In genomic region chr13:30601836-30602235, GRCh38 we compare ENCODE assay signal across 15 cellular contexts. TPM values are rescaled to one million over a fixed set of nuclear protein-coding genes. Genes with fewer than 3 reads are reported as not detected.
A peak's percentile ranks its signal among the peaks of the same experiment; 100 is the strongest.
DNase-seq lines count a peak whose midpoint lies in the region; ATAC-seq and TF ChIP-seq lines count a peak whose summit lies in the region.
"Had no signal": no experiment of that assay in that cellular context is flagged by ENCODE, and none has a peak within 500 bp of the region (broad histone marks: within the 10 kb centered on the region; RNA-seq: fewer than 3 reads in every experiment).

No MANE protein-coding gene starts in this region.

- H3K9me3 ChIP-seq in OCI-LY1 (ENCODE audit: low read length), result no peaks in the 10 kb centered on the region
- H3K9me3 ChIP-seq: Caco-2 had no signal

- H3K79me2 ChIP-seq in OCI-LY1 (ENCODE audit: insufficient read depth, low read length), result no peaks in the 10 kb centered on the region

- H3K4me2 ChIP-seq in OCI-LY1 (ENCODE audit: low read length), result peak overlapping the region; percentile 33; the same call in 1 of the 2 replicates

- in situ Hi-C loops in brain microvascular endothelial cell (cut with HindIII; ENCODE audit: low pct_ligation_motif_present, low sequenced_read_pairs), result no loop called here

- no peaks in the 10 kb centered on the region for H3K9me2 ChIP-seq in OCI-LY1 (ENCODE audit: low read depth, low read length)

- no peaks in the 10 kb centered on the region for H3K9me3 Mint-ChIP-seq in naive B cell
- H3K9me3 Mint-ChIP-seq in stimulated activated naive B cell treated with anti-CD40 and anti-IgM and Interleukin-4, amounts not matched to agents 10 μg/mL and 1 μg/mL and 100 μg/mL, for 72 hours, result no peaks in the 10 kb centered on the region
- H3K9me3 Mint-ChIP-seq: CD8-positive, alpha-beta memory T cell had no signal

- no peak overlapping the region for H2AFZ ChIP-seq in OCI-LY1 (ENCODE audit: low read length)

- H3K4me3 ChIP-seq in OCI-LY1 (ENCODE audit: low read depth, low read length, poor library complexity, severe bottlenecking) (no peak overlapping the region), brain microvascular endothelial cell (ENCODE audit: low read depth, low read length) (no peak overlapping the region), coronary artery (no peak overlapping the region)

- H3K36me3 Mint-ChIP-seq in naive B cell, result no peaks in the 10 kb centered on the region
- no peaks in the 10 kb centered on the region for H3K36me3 Mint-ChIP-seq in stimulated activated naive B cell treated with anti-CD40 and anti-IgM and Interleukin-4, amounts not matched to agents 10 μg/mL and 1 μg/mL and 100 μg/mL, for 72 hours
- H3K36me3 Mint-ChIP-seq: CD8-positive, alpha-beta memory T cell had no signal

- peak; percentile 59 to 69 for ATAC-seq in naive B cell (ENCODE audit: low read depth in 2 of 2)
- ATAC-seq in stimulated activated naive B cell treated with anti-CD40 and anti-IgM and Interleukin-4, amounts not matched to agents 10 μg/mL and 1 μg/mL and 100 μg/mL, for 72 hours (replicated peaks), result peak; percentile 38 to 66
- ATAC-seq: HCT116 had no signal

- no peaks in the 10 kb centered on the region for H3F3A ChIP-seq in OCI-LY1 (ENCODE audit: insufficient read depth, low read length)

- peaks cover 11 to 20% (median 14%) of the 10 kb centered on the region in 3 donors for H3K4me1 Mint-ChIP-seq in naive B cell
- H3K4me1 Mint-ChIP-seq in stimulated activated naive B cell treated with anti-CD40 and anti-IgM and Interleukin-4, amounts not matched to agents 10 μg/mL and 1 μg/mL and 100 μg/mL, for 72 hours, result peaks cover 12 to 26% of the 10 kb centered on the region in 2 donors

- DNase-seq in NCI-H526 (lab: John Stamatoyannopoulos, UW) (peak; percentile 47), NCI-H526 treated with DMSO at 0.1 percent for 48 hours (lab: John Stamatoyannopoulos, UW) (no peak), naive B cell (peak; percentile 7), brain microvascular endothelial cell (no peak), coronary artery (ENCODE audit: low spot score) (no peak)
- no peak for DNase-seq in stimulated activated naive B cell treated with anti-CD40 and anti-IgM and Interleukin-4, amounts not matched to agents 10 μg/mL and 1 μg/mL and 100 μg/mL, for 72 hours
- DNase-seq in stimulated activated CD4-positive, alpha-beta T cell treated with anti-CD3 and anti-CD28 coated beads, Interleukin-1b, Interleukin-23, amount 100 ng/mL, for 48 hours, result no peak
- DNase-seq: AML-193; Caco-2; CD8-positive, alpha-beta memory T cell; DND-41; GDM1 had no signal

- peaks cover 12% of the 10 kb centered on the region for H3K4me1 ChIP-seq in OCI-LY1 (ENCODE audit: insufficient read depth, low read length, severe bottlenecking)
- H3K4me1 ChIP-seq: Caco-2 had no signal

- TF ChIP-seq CTCF in OCI-LY1 (IDR thresholded peaks at IDR 0.05; ENCODE audit: low read length) (no peak), brain microvascular endothelial cell (IDR thresholded peaks at IDR 0.05; ENCODE audit: low read depth, low read length, missing control alignments) (no peak), coronary artery (IDR thresholded peaks at IDR 0.05) (no peak)

- H4K20me1 ChIP-seq in OCI-LY1 (ENCODE audit: insufficient read depth, low read length), result no peaks in the 10 kb centered on the region

- H3K9ac ChIP-seq in OCI-LY1 (ENCODE audit: low read length), result peak overlapping the region; percentile 4; the same call in 1 of the 2 replicates

- H3K27me3 Mint-ChIP-seq in naive B cell, result no peaks in the 10 kb centered on the region
- H3K27me3 Mint-ChIP-seq in stimulated activated naive B cell treated with anti-CD40 and anti-IgM and Interleukin-4, amounts not matched to agents 10 μg/mL and 1 μg/mL and 100 μg/mL, for 72 hours, result no peaks in the 10 kb centered on the region

- H3K36me3 ChIP-seq in OCI-LY1 (ENCODE audit: insufficient read depth, low read length) (no peaks in the 10 kb centered on the region), brain microvascular endothelial cell (replicated peaks) (no peaks in the 10 kb centered on the region)

- H3K27ac ChIP-seq in OCI-LY1 (ENCODE audit: low read depth, low read length, poor library complexity, severe bottlenecking) (peak overlapping the region; percentile 19), brain microvascular endothelial cell (no peak overlapping the region), coronary artery (no peak overlapping the region)
- H3K27ac ChIP-seq: 22Rv1 had no signal

- H3K27ac Mint-ChIP-seq in naive B cell, result peak overlapping the region in 3 of 6 donors; percentile 30 to 51 (median 39)
- peak overlapping the region; percentile 75 for H3K27ac Mint-ChIP-seq in stimulated activated naive B cell treated with anti-CD40 and anti-IgM and Interleukin-4, amounts not matched to agents 10 μg/mL and 1 μg/mL and 100 μg/mL, for 72 hours

- H3K27me3 ChIP-seq in OCI-LY1 (ENCODE audit: insufficient read depth, low read length), result no peaks in the 10 kb centered on the region
- H3K27me3 ChIP-seq in brain microvascular endothelial cell (replicated peaks), result no peaks in the 10 kb centered on the region

- peak overlapping the region in 2 of 8 donors; percentile 29 to 33 for H3K4me3 Mint-ChIP-seq in naive B cell
- H3K4me3 Mint-ChIP-seq in stimulated activated naive B cell treated with anti-CD40 and anti-IgM and Interleukin-4, amounts not matched to agents 10 μg/mL and 1 μg/mL and 100 μg/mL, for 72 hours, result no peak overlapping the region
- H3K4me3 Mint-ChIP-seq: CD8-positive, alpha-beta memory T cell had no signal

RNA-seq across cellular contexts. Expression of gene USPL1, which starts 15.9 kb away (rescaled TPM):
- 10 to 100 TPM; 29.8 to 50.0 (median 39.3) TPM for polyA plus RNA-seq in naive B cell (ENCODE audit: low read depth in 6 of 6)

Comparison
In these comparisons a context has a peak if more than half of its experiments do, and no peak if none do; other contexts are left out.
1. DNase-seq: peak in NCI-H526 (2 of 2) and naive B cell (single experiment); none in NCI-H526 treated with DMSO at 0.1 percent for 48 hours (single experiment), stimulated activated naive B cell treated with anti-CD40 and anti-IgM and Interleukin-4, amounts not matched to agents 10 μg/mL and 1 μg/mL and 100 μg/mL, for 72 hours (single experiment), stimulated activated CD4-positive, alpha-beta T cell treated with anti-CD3 and anti-CD28 coated beads, Interleukin-1b, Interleukin-23, amount 100 ng/mL, for 48 hours (single experiment), brain microvascular endothelial cell (single experiment) and coronary artery (single experiment).